1 cellular context compared by ENCODE assay signal in the genomic region with DNA sequence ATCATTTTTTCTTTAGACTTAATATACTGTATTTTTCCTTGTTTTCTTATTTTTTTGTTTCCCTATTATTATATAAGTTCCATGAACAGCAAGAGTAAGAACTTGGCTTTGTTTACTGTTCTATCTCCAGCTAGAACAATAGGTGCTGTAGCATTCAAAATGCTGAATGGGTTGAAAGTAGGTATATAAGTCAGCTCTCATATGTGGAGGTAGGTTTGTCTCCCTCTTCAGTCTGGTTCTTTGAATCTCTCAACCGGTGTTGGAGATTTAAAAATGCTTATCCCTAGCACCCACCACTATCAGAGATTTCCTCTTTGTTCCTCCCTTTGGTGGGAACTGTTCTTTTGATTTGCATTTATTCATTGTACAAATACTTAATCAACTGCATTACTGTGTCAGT.
TF ChIP-seq lines count a peak whose summit lies in the region.

No MANE protein-coding gene starts in this region.

TF ChIP-seq in H1, 55 proteins besides CTCF, POLR2A, EP300 and RAD21:
- no peak for TF ChIP-seq BACH1 (IDR thresholded peaks at IDR 0.05; ENCODE audit: low read length)
- TF ChIP-seq JUND (IDR thresholded peaks at IDR 0.05; ENCODE audit: low read length): no peak
- TF ChIP-seq TAF1 (IDR thresholded peaks at IDR 0.05; ENCODE audit: low read depth, low read length): no peak
- no peak for TF ChIP-seq CTBP2 (IDR thresholded peaks at IDR 0.05; ENCODE audit: borderline replicate concordance, insufficient read depth, insufficient read length, low read length)
- TF ChIP-seq, protein P1, sequence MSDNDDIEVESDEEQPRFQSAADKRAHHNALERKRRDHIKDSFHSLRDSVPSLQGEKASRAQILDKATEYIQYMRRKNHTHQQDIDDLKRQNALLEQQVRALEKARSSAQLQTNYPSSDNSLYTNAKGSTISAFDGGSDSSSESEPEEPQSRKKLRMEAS (IDR thresholded peaks at IDR 0.05): no peak
- no peak for TF ChIP-seq SIN3A (conservative IDR thresholded peaks at IDR 0.05 in 1 of 2, IDR thresholded peaks at IDR 0.05 in 1 of 2; ENCODE audit: low read depth in 1 of 2, low read length in 2 of 2)
- TF ChIP-seq, protein P2, sequence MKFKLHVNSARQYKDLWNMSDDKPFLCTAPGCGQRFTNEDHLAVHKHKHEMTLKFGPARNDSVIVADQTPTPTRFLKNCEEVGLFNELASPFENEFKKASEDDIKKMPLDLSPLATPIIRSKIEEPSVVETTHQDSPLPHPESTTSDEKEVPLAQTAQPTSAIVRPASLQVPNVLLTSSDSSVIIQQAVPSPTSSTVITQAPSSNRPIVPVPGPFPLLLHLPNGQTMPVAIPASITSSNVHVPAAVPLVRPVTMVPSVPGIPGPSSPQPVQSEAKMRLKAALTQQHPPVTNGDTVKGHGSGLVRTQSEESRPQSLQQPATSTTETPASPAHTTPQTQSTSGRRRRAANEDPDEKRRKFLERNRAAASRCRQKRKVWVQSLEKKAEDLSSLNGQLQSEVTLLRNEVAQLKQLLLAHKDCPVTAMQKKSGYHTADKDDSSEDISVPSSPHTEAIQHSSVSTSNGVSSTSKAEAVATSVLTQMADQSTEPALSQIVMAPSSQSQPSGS (IDR thresholded peaks at IDR 0.05; ENCODE audit: low read length): no peak
- TF ChIP-seq POLR2AphosphoS5 (IDR thresholded peaks at IDR 0.05; ENCODE audit: low read depth, low read length): no peak
- no peak for TF ChIP-seq RXRA (IDR thresholded peaks at IDR 0.05; ENCODE audit: insufficient read depth, low read depth, low read length)
- no peak for TF ChIP-seq RBBP5 (IDR thresholded peaks at IDR 0.05; ENCODE audit: borderline replicate concordance, low read depth, low read length)
- TF ChIP-seq POU5F1 (IDR thresholded peaks at IDR 0.05; ENCODE audit: low read depth, low read length): no peak
- TF ChIP-seq, protein P3, sequence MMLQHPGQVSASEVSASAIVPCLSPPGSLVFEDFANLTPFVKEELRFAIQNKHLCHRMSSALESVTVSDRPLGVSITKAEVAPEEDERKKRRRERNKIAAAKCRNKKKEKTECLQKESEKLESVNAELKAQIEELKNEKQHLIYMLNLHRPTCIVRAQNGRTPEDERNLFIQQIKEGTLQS (IDR thresholded peaks at IDR 0.05; ENCODE audit: insufficient read depth, low read depth, low read length): no peak
- TF ChIP-seq, protein P4, sequence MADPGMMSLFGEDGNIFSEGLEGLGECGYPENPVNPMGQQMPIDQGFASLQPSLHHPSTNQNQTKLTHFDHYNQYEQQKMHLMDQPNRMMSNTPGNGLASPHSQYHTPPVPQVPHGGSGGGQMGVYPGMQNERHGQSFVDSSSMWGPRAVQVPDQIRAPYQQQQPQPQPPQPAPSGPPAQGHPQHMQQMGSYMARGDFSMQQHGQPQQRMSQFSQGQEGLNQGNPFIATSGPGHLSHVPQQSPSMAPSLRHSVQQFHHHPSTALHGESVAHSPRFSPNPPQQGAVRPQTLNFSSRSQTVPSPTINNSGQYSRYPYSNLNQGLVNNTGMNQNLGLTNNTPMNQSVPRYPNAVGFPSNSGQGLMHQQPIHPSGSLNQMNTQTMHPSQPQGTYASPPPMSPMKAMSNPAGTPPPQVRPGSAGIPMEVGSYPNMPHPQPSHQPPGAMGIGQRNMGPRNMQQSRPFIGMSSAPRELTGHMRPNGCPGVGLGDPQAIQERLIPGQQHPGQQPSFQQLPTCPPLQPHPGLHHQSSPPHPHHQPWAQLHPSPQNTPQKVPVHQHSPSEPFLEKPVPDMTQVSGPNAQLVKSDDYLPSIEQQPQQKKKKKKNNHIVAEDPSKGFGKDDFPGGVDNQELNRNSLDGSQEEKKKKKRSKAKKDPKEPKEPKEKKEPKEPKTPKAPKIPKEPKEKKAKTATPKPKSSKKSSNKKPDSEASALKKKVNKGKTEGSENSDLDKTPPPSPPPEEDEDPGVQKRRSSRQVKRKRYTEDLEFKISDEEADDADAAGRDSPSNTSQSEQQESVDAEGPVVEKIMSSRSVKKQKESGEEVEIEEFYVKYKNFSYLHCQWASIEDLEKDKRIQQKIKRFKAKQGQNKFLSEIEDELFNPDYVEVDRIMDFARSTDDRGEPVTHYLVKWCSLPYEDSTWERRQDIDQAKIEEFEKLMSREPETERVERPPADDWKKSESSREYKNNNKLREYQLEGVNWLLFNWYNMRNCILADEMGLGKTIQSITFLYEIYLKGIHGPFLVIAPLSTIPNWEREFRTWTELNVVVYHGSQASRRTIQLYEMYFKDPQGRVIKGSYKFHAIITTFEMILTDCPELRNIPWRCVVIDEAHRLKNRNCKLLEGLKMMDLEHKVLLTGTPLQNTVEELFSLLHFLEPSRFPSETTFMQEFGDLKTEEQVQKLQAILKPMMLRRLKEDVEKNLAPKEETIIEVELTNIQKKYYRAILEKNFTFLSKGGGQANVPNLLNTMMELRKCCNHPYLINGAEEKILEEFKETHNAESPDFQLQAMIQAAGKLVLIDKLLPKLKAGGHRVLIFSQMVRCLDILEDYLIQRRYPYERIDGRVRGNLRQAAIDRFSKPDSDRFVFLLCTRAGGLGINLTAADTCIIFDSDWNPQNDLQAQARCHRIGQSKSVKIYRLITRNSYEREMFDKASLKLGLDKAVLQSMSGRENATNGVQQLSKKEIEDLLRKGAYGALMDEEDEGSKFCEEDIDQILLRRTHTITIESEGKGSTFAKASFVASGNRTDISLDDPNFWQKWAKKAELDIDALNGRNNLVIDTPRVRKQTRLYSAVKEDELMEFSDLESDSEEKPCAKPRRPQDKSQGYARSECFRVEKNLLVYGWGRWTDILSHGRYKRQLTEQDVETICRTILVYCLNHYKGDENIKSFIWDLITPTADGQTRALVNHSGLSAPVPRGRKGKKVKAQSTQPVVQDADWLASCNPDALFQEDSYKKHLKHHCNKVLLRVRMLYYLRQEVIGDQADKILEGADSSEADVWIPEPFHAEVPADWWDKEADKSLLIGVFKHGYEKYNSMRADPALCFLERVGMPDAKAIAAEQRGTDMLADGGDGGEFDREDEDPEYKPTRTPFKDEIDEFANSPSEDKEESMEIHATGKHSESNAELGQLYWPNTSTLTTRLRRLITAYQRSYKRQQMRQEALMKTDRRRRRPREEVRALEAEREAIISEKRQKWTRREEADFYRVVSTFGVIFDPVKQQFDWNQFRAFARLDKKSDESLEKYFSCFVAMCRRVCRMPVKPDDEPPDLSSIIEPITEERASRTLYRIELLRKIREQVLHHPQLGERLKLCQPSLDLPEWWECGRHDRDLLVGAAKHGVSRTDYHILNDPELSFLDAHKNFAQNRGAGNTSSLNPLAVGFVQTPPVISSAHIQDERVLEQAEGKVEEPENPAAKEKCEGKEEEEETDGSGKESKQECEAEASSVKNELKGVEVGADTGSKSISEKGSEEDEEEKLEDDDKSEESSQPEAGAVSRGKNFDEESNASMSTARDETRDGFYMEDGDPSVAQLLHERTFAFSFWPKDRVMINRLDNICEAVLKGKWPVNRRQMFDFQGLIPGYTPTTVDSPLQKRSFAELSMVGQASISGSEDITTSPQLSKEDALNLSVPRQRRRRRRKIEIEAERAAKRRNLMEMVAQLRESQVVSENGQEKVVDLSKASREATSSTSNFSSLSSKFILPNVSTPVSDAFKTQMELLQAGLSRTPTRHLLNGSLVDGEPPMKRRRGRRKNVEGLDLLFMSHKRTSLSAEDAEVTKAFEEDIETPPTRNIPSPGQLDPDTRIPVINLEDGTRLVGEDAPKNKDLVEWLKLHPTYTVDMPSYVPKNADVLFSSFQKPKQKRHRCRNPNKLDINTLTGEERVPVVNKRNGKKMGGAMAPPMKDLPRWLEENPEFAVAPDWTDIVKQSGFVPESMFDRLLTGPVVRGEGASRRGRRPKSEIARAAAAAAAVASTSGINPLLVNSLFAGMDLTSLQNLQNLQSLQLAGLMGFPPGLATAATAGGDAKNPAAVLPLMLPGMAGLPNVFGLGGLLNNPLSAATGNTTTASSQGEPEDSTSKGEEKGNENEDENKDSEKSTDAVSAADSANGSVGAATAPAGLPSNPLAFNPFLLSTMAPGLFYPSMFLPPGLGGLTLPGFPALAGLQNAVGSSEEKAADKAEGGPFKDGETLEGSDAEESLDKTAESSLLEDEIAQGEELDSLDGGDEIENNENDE (IDR thresholded peaks at IDR 0.05; ENCODE audit: insufficient replicate concordance, low read length): no peak
- no peak for TF ChIP-seq SP1 (IDR thresholded peaks at IDR 0.05; ENCODE audit: low read depth, low read length)
- no peak for TF ChIP-seq CEBPB (IDR thresholded peaks at IDR 0.05; ENCODE audit: low read depth, low read length)
TF ChIP-seq in H1: peak in this region for 0.
